ENCODE assay signal across 8 cellular contexts in the genomic region with DNA sequence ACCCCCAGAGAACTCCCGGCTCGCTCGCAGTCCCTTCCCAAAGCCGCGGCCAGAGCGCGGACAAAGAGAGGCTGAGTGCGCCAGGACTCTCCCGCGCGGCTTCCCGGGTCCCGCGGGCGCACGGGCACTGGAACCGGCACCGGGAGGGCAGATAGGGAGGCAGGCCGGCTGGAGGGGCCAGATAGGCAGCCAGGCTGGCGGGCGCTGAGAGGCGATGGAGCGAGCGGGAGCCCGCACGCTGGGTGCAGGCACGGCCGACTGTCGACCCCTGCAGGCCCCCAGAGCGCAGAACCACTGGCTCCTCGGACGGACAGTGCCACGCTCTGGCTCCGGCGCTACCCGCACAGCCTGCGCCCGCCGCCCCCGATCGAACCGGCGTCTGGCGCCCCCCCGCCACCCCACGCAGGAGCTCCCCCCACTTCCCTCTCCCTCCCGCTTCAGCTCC. TPM values are rescaled to one million over a fixed set of nuclear protein-coding genes. Genes with fewer than 3 reads are reported as not detected.
DNase-seq lines count a peak whose midpoint lies in the region; ATAC-seq, FAIRE-seq and TF ChIP-seq lines count a peak whose summit lies in the region.

No MANE protein-coding gene starts in this region.

- H3K9me3 Mint-ChIP-seq in astrocyte (ENCODE audit: unreplicated experiment): no peaks in the 10 kb centered on the region

- peaks cover 3% of the 10 kb centered on the region for H3K36me3 Mint-ChIP-seq in astrocyte (ENCODE audit: low read depth, unreplicated experiment)

- H3K9ac ChIP-seq in astrocyte (ENCODE audit: low read length): peak overlapping the region; percentile 73

- H3K4me3 ChIP-seq in A673 (ENCODE audit: low read depth, low read length, poor library complexity, severe bottlenecking): peak overlapping the region; percentile 91
- peak overlapping the region; percentile 71 for H3K4me3 ChIP-seq in GM06990 (replicated peaks; ENCODE audit: low read depth, low read length)
- peak overlapping the region; percentile 77 for H3K4me3 ChIP-seq in astrocyte (ENCODE audit: insufficient read depth, low read depth, low read length)
- peak overlapping the region; percentile 36 for H3K4me3 ChIP-seq in iPS DF 6.9 (ENCODE audit: low read length)
- H3K4me3 ChIP-seq in gastrocnemius medialis: peak overlapping the region; percentile 78 to 92 (median 82)

- peaks cover 12% of the 10 kb centered on the region for H3K4me1 ChIP-seq in A673 (ENCODE audit: insufficient read depth, low read length, poor library complexity, severe bottlenecking)
- H3K4me1 ChIP-seq in astrocyte (ENCODE audit: insufficient read depth, low read length): peaks cover 15% of the 10 kb centered on the region
- peaks cover 9% of the 10 kb centered on the region for H3K4me1 ChIP-seq in iPS DF 6.9 (ENCODE audit: control insufficient read depth, insufficient read depth, low read length)
- H3K4me1 ChIP-seq in gastrocnemius medialis: peaks cover 13 to 28% of the 10 kb centered on the region in 2 donors

- H3K79me2 ChIP-seq in astrocyte (ENCODE audit: insufficient read depth, low read length): no peaks in the 10 kb centered on the region

- intact Hi-C loops in A673 (cut with micrococcal nuclease; ENCODE audit: unreplicated experiment) (no loop called here), gastrocnemius medialis (cut with DNase I; ENCODE audit: low total_unique reads) (loop anchor here (5.0 to 10.0 kb wide), 2 partner anchors 38 to 266 kb away; a partner anchor contains a TSS)

- TF ChIP-seq CTCF in A673 (conservative IDR thresholded peaks at IDR 0.05; ENCODE audit: low read depth, low read length) (no peak; the same call in 1 of the 2 replicates), GM06990 (IDR thresholded peaks at IDR 0.05; ENCODE audit: insufficient read depth, low read length, poor library complexity, severe bottlenecking) (peak; percentile 32), astrocyte (IDR thresholded peaks at IDR 0.05; ENCODE audit: insufficient read depth, low read depth, low read length) (no peak), gastrocnemius medialis (IDR thresholded peaks at IDR 0.05 in 4 of 5, conservative IDR thresholded peaks at IDR 0.05 in 1 of 5) (peak in 1 of 5 experiments; percentile 30)

- peak overlapping the region; percentile 87 for H3K4me3 Mint-ChIP-seq in astrocyte (ENCODE audit: unreplicated experiment)

- no peaks in the 10 kb centered on the region for H4K20me1 ChIP-seq in astrocyte (ENCODE audit: insufficient read depth, low read length)

- no peaks in the 10 kb centered on the region for H3K36me3 ChIP-seq in A673 (ENCODE audit: insufficient read depth, low read length, poor library complexity, severe bottlenecking)
- H3K36me3 ChIP-seq in GM06990 (ENCODE audit: control insufficient read depth, insufficient read depth, low read length): no peaks in the 10 kb centered on the region
- no peaks in the 10 kb centered on the region for H3K36me3 ChIP-seq in astrocyte (ENCODE audit: insufficient read depth, low read length)
- H3K36me3 ChIP-seq in iPS DF 6.9 (ENCODE audit: control insufficient read depth, insufficient read depth, low read length): no peaks in the 10 kb centered on the region
- H3K36me3 ChIP-seq in gastrocnemius medialis: no peaks in the 10 kb centered on the region

- POLR2A ChIA-PET in A673 (lab: Charles Lee; ENCODE audit: low non-redundant PET): interaction anchor here (0.6 to 0.7 kb wide), 4 partner anchors 16 to 324 kb away, joined by 4 to 9 read pairs (median 8); no protein-coding TSS in a partner anchor

- H3K27ac ChIP-seq in A673 (ENCODE audit: low read depth, low read length, poor library complexity, severe bottlenecking): peak overlapping the region; percentile 90
- no peak overlapping the region for H3K27ac ChIP-seq in astrocyte (ENCODE audit: low read depth, low read length)
- H3K27ac ChIP-seq in iPS DF 6.9 (ENCODE audit: low read length): no peak overlapping the region
- peak overlapping the region; percentile 77 to 95 (median 91) for H3K27ac ChIP-seq in gastrocnemius medialis

- FAIRE-seq in astrocyte (lab: Jason Lieb, UNC): no peak
- no peak for FAIRE-seq in GM12892 (lab: Jason Lieb, UNC)

- WGBS in iPS DF 6.9 (ENCODE audit: insufficient coverage, insufficient read length): no CpG with 5 or more reads among the region's 47 CpGs

- CTCF ChIA-PET in A673 (lab: Charles Lee): interaction anchor here (0.6 to 1.2 kb wide), 4 partner anchors 11 to 267 kb away, joined by 3 to 4 read pairs (median 4); a partner anchor contains a TSS

- peak overlapping the region; percentile 38 for H3K27ac Mint-ChIP-seq in astrocyte (ENCODE audit: unreplicated experiment)

- H2AFZ ChIP-seq in astrocyte (ENCODE audit: low read depth, low read length): peak overlapping the region; percentile 79

- DNase-seq in A673 (ENCODE audit: low spot score): peak; percentile 51
- no peak for DNase-seq in GM06990 (ENCODE audit: extremely low read depth, insufficient read length)
- peak; percentile 66 for DNase-seq in NCI-H69 (lab: John Stamatoyannopoulos, UW)
- peak; percentile 14 for DNase-seq in astrocyte (ENCODE audit: low read depth)
- no peak for DNase-seq in iPS DF 6.9 (ENCODE audit: low read depth, low spot score)
- peak in 1 of 2 donors; percentile 14 for DNase-seq in gastrocnemius medialis
- no peak for DNase-seq in GM12892 (ENCODE audit: insufficient read length)

- H3K4me1 Mint-ChIP-seq in astrocyte (ENCODE audit: low read depth, unreplicated experiment): peaks cover 16% of the 10 kb centered on the region

- in situ Hi-C loops in gastrocnemius medialis (cut with MboI; ENCODE audit: low sequenced_read_pairs in 4 of 4): loop anchor here in 3 of 4 donors (25.0 kb wide), 2 partner anchors 268 to 493 kb away; a partner anchor contains a TSS

- H3K27me3 Mint-ChIP-seq in astrocyte (ENCODE audit: low read depth, unreplicated experiment): peaks cover 5% of the 10 kb centered on the region

- no peaks in the 10 kb centered on the region for H3K9me3 ChIP-seq in A673 (ENCODE audit: low read depth, low read length, poor library complexity, severe bottlenecking)
- no peaks in the 10 kb centered on the region for H3K9me3 ChIP-seq in astrocyte (ENCODE audit: insufficient read depth, low read depth, low read length)
- no peaks in the 10 kb centered on the region for H3K9me3 ChIP-seq in iPS DF 6.9 (ENCODE audit: control insufficient read depth, insufficient read depth, low read length)
- H3K9me3 ChIP-seq in gastrocnemius medialis: no peaks in the 10 kb centered on the region

- ATAC-seq in HG02870 (IDR thresholded peaks at IDR 0.05; ENCODE audit: unreplicated experiment) (peak; percentile 19), gastrocnemius medialis (peak; percentile 53 to 57)

- H3K27me3 ChIP-seq in A673 (replicated peaks; ENCODE audit: insufficient read depth, low read depth, low read length, poor library complexity) (no peaks in the 10 kb centered on the region), GM06990 (replicated peaks; ENCODE audit: control insufficient read depth, insufficient read depth, low read length) (no peaks in the 10 kb centered on the region), astrocyte (ENCODE audit: insufficient read depth, low read length) (no peaks in the 10 kb centered on the region), iPS DF 6.9 (ENCODE audit: control insufficient read depth, insufficient read depth, low read length) (no peaks in the 10 kb centered on the region), gastrocnemius medialis (no peaks in the 10 kb centered on the region)

- TF ChIP-seq POLR2A in gastrocnemius medialis (IDR thresholded peaks at IDR 0.05): no peak
- no peak for TF ChIP-seq POLR2A in GM12892 (IDR thresholded peaks at IDR 0.05; ENCODE audit: low read depth, low read length)

- no TSS peak for BruUV-seq in A673 (replicated peaks; lab: Mats Ljungman, UMichigan)

- H3K4me2 ChIP-seq in astrocyte (ENCODE audit: low read length): peak overlapping the region; percentile 95

RNA-seq across cellular contexts. Expression of a gene that starts 0.6 kb away (rescaled TPM):
- total RNA-seq in A673 (2021) (31.4 and 40.8 TPM in 2 replicates), astrocyte (45.2 and 51.4 TPM in 2 replicates), gastrocnemius medialis (under 1 TPM in 3 of 4 donors, not detected in 1; 0.16 to 0.63 (median 0.29) TPM)
- 0.47 TPM for polyA plus RNA-seq in GM12892 (2012; ENCODE audit: missing spikeins)

RNA-seq across cellular contexts. Expression of a gene that starts 39.2 kb away (rescaled TPM):
- 5.6 and 7.9 TPM in 2 replicates for total RNA-seq in A673 (2021)
- 4.2 and 4.3 TPM in 2 replicates for total RNA-seq in astrocyte
- total RNA-seq in gastrocnemius medialis: 1 to 10 TPM in 2 of 4 donors, under 1 TPM in 2; 0.73 to 2.9 (median 1.2) TPM
- 1.7 TPM for polyA plus RNA-seq in GM12892 (2012; ENCODE audit: missing spikeins)

RNA-seq across cellular contexts. Expression of a gene that starts 51.6 kb away (rescaled TPM):
- 71.5 and 76.4 TPM in 2 replicates for total RNA-seq in A673 (2021)
- 56.6 and 56.9 TPM in 2 replicates for total RNA-seq in astrocyte
- 10 to 100 TPM; 63.5 to 97.8 (median 72.1) TPM for total RNA-seq in gastrocnemius medialis
- polyA plus RNA-seq in GM12892 (2012; ENCODE audit: missing spikeins): 19.9 TPM

RNA-seq across cellular contexts. Expression of a gene that starts 55.9 kb away (rescaled TPM):
- total RNA-seq in A673 (2021): 153 and 181 TPM in 2 replicates
- 175 and 202 TPM in 2 replicates for total RNA-seq in astrocyte
- total RNA-seq in gastrocnemius medialis: 100 to 1,000 TPM; 156 to 242 (median 195) TPM
- 78.4 TPM for polyA plus RNA-seq in GM12892 (2012; ENCODE audit: missing spikeins)

Comparison
In these comparisons a context has a peak if more than half of its experiments do, and no peak if none do; other contexts are left out.
1. DNase-seq: peak in A673 (single experiment), NCI-H69 (single experiment) and astrocyte (single experiment); none in GM06990 (single experiment), iPS DF 6.9 (single experiment) and GM12892 (single experiment).
2. H3K27ac ChIP-seq: peak in A673 (single experiment) and gastrocnemius medialis (4 of 4); none in astrocyte (single experiment) and iPS DF 6.9 (single experiment).
3. H3K4me3 ChIP-seq: peak in every context shown above with its lines; median percentile 91 in A673; 82 in gastrocnemius medialis; 77 in astrocyte; 71 in GM06990; 36 in iPS DF 6.9.
4. RNA of a gene that starts 0.6 kb away (total RNA-seq): 45.2 to 51.4 TPM in astrocyte and 31.4 to 40.8 TPM in A673; 0.16 to 0.63 TPM in gastrocnemius medialis; every median in the first group is over 10 times any median in the second.